ENCODE assay signal across 5 cellular contexts in genomic region chr6:11819486-11819885, GRCh38.
"Had no signal": no experiment of that assay in that cellular context is flagged by ENCODE, and none has a peak within 500 bp of the region (broad histone marks: within the 10 kb centered on the region; RNA-seq: fewer than 3 reads in every experiment).

No MANE protein-coding gene starts in this region.

- H3K9ac ChIP-seq: KMS-11 had no signal

- H3K27ac ChIP-seq: HL-60, KMS-11 had no signal

- DNase-seq: IMR-90, KBM-7, KG1 had no signal

- H3K4me2 ChIP-seq: KMS-11 had no signal
